ENCODE assay signal across 15 cellular contexts in genomic region chr4:92304073-92304472, GRCh38. TPM values are rescaled to one million over a fixed set of nuclear protein-coding genes. Genes with fewer than 3 reads are reported as not detected.
DNase-seq lines count a peak whose midpoint lies in the region; ATAC-seq and TF ChIP-seq lines count a peak whose summit lies in the region.
"Had no signal": no experiment of that assay in that cellular context is flagged by ENCODE, and none has a peak within 500 bp of the region (broad histone marks: within the 10 kb centered on the region; RNA-seq: fewer than 3 reads in every experiment).

No MANE protein-coding gene starts in this region.

- no peaks in the 10 kb centered on the region for H3K79me1 ChIP-seq in trophoblast cell (ENCODE audit: low read length)

- H3K36me3 ChIP-seq in SK-N-SH (replicated peaks in 1 of 2; ENCODE audit: control insufficient read depth in 1 of 2, insufficient read depth in 2 of 2, low read length in 1 of 2) (no peaks in the 10 kb centered on the region), trophoblast cell (ENCODE audit: control insufficient read depth in 1 of 2, insufficient read depth in 2 of 2, low read length in 2 of 2) (no peaks in the 10 kb centered on the region)

- no peak for TF ChIP-seq RAD21 in SK-N-SH (IDR thresholded peaks at IDR 0.05; ENCODE audit: low read length)

- no peaks in the 10 kb centered on the region for H3K9me2 ChIP-seq in SK-N-SH

- H2AFZ ChIP-seq in SK-N-SH (ENCODE audit: low read depth) (peak overlapping the region; percentile 69; the same call in 1 of the 2 replicates), trophoblast cell (ENCODE audit: insufficient read depth, low read length, poor library complexity) (no peak overlapping the region)

- peak overlapping the region; percentile 49 to 65 for H3K4me3 ChIP-seq in SK-N-SH (ENCODE audit: low read depth in 2 of 2, low read length in 1 of 2)
- no peak overlapping the region for H3K4me3 ChIP-seq in trophoblast cell (ENCODE audit: low read depth, low read length)
- H3K4me3 ChIP-seq: GM12878 had no signal

- H3K79me2 ChIP-seq in SK-N-SH (ENCODE audit: insufficient read depth) = no peaks in the 10 kb centered on the region
- H3K79me2 ChIP-seq in trophoblast cell (ENCODE audit: control insufficient read depth, insufficient read depth, low read length, poor library complexity) = no peaks in the 10 kb centered on the region

- no peak overlapping the region for H4K91ac ChIP-seq in trophoblast cell (ENCODE audit: low read depth, low read length)

- H2BK12ac ChIP-seq in trophoblast cell (ENCODE audit: low read length) = no peak overlapping the region

- no peak overlapping the region for H2BK120ac ChIP-seq in trophoblast cell (ENCODE audit: insufficient read depth, low read length, poor library complexity)

- WGBS in SK-N-SH (ENCODE audit: low lambda C conversion rate) = 2% methylated on average over 19 of the region's 19 CpGs
- no CpG with 5 or more reads among the region's 19 CpGs for WGBS in trophoblast cell (ENCODE audit: extremely low coverage, insufficient coverage, insufficient read length)

- H3K9me3 ChIP-seq in SK-N-SH (no peaks in the 10 kb centered on the region), trophoblast cell (ENCODE audit: insufficient read depth, low read depth, low read length) (peaks cover 4% of the 10 kb centered on the region)

- H3K14ac ChIP-seq in trophoblast cell (ENCODE audit: low read length) = no peak overlapping the region

- in situ Hi-C loops in ACHN (cut with HindIII; ENCODE audit: low pct_ligation_motif_present, low pct_unique_long_range_greater_than_20kb, low sequenced_read_pairs) = no loop called here

- H3K4me1 ChIP-seq in SK-N-SH (ENCODE audit: control insufficient read depth in 1 of 2, insufficient read depth in 2 of 2, low read depth in 1 of 2, low read length in 1 of 2) = peaks cover 0 to 24% of the 10 kb centered on the region in 2 experiments; a peak in 2 of 4 replicates
- peaks cover 5 to 12% of the 10 kb centered on the region in 2 experiments for H3K4me1 ChIP-seq in trophoblast cell (ENCODE audit: control insufficient read depth in 1 of 2, insufficient read depth in 2 of 2, low read length in 2 of 2)

- peak; percentile 15 for DNase-seq in Ammon's horn (ENCODE audit: low spot score)
- peak; percentile 42 for DNase-seq in SK-N-SH
- peak; percentile 15 for DNase-seq in left cardiac atrium
- no peak for DNase-seq in trophoblast cell
- DNase-seq in activated T-cell treated with anti-CD3 and anti-CD28 coated beads for 4 hours = no peak
- no peak for DNase-seq in ACHN
- DNase-seq: cortex of kidney; kidney glomerular epithelial cell; stimulated activated CD4-positive, alpha-beta T cell treated with anti-CD3 and anti-CD28 coated beads, Interleukin-1b, Interleukin-23, amount 100 ng/mL, for 48 hours; T-cell had no signal

- H2AK5ac ChIP-seq in trophoblast cell (ENCODE audit: low read length) = no peak overlapping the region

- CTCF ChIA-PET in SK-N-SH (lab: Yijun Ruan, JAX) = interaction anchor here (0.7 kb wide), 1 partner anchor 194 kb away, joined by 3 read pairs; no protein-coding TSS in a partner anchor

- no peak overlapping the region for H3K18ac ChIP-seq in trophoblast cell (ENCODE audit: low read length)

- H3K4ac ChIP-seq in trophoblast cell (ENCODE audit: low read depth, low read length) = no peak overlapping the region

- H4K20me1 ChIP-seq in SK-N-SH (ENCODE audit: insufficient read depth) = no peaks in the 10 kb centered on the region

- POLR2A ChIA-PET in SK-N-SH (lab: Yijun Ruan, JAX) = no interaction called here

- no peak overlapping the region for H3K23ac ChIP-seq in trophoblast cell (ENCODE audit: low read length)

- H3K4me2 ChIP-seq in SK-N-SH (peak overlapping the region; percentile 94), trophoblast cell (ENCODE audit: low read length) (peak overlapping the region; percentile 60)

- no peak for TF ChIP-seq CTCF in SK-N-SH (IDR thresholded peaks at IDR 0.05)

- H3F3A ChIP-seq in SK-N-SH (replicated peaks; ENCODE audit: insufficient read depth) = peaks cover 8% of the 10 kb centered on the region

- H3K27me3 ChIP-seq in SK-N-SH (ENCODE audit: insufficient read depth) = peaks cover 24% of the 10 kb centered on the region
- H3K27me3 ChIP-seq in trophoblast cell (ENCODE audit: insufficient read depth, low read length) = peaks cover 10% of the 10 kb centered on the region

- no peak overlapping the region for H3K9ac ChIP-seq in SK-N-SH
- no peak overlapping the region for H3K9ac ChIP-seq in trophoblast cell (ENCODE audit: low read length)

- H4K8ac ChIP-seq in trophoblast cell (ENCODE audit: low read depth, low read length) = no peak overlapping the region

- H3K27ac ChIP-seq in SK-N-SH (ENCODE audit: low read depth in 2 of 2, low read length in 1 of 2) (no peak overlapping the region), trophoblast cell (ENCODE audit: low read depth, low read length) (no peak overlapping the region)
- H3K27ac ChIP-seq: C4-2B, HL-60 had no signal

- no peak overlapping the region for H4K12ac ChIP-seq in trophoblast cell (ENCODE audit: low read depth, low read length)

- no peak overlapping the region for H2BK5ac ChIP-seq in trophoblast cell (ENCODE audit: low read depth, low read length, poor library complexity)

- peak in 1 of 2 donors; percentile 7 for ATAC-seq in left cardiac atrium
- ATAC-seq in GM21526 (IDR thresholded peaks at IDR 0.05; ENCODE audit: low FRiP score, unreplicated experiment) = no peak
- no peak for ATAC-seq in HG03159 (IDR thresholded peaks at IDR 0.05; ENCODE audit: unreplicated experiment)
- ATAC-seq: GM12878, T-cell had no signal

- TF ChIP-seq EP300 in SK-N-SH (IDR thresholded peaks at IDR 0.05; ENCODE audit: borderline replicate concordance in 1 of 2, low read depth in 1 of 2, low read length in 1 of 2) = no peak

- intact Hi-C loops in left cardiac atrium (cut with DNase I) = loop anchor here in 1 of 2 donors (10.0 kb wide), 2 partner anchors 81 to 1179 kb away; no protein-coding TSS in a partner anchor

TF ChIP-seq in SK-N-SH, 30 proteins besides CTCF, POLR2A, EP300 and RAD21 (continues in another document):
- TF ChIP-seq USF1 (IDR thresholded peaks at IDR 0.05; ENCODE audit: borderline replicate concordance, low read depth) (no peak), SMC3 (IDR thresholded peaks at IDR 0.05; ENCODE audit: low read depth, low read length) (no peak), NFIC (IDR thresholded peaks at IDR 0.05; ENCODE audit: borderline replicate concordance) (no peak), FOXM1 (IDR thresholded peaks at IDR 0.05; ENCODE audit: low read depth) (no peak), ELF1 (IDR thresholded peaks at IDR 0.05) (no peak), USF2 (IDR thresholded peaks at IDR 0.05; ENCODE audit: borderline replicate concordance, low read depth, low read length) (no peak), EZH2phosphoT487 (IDR thresholded peaks at IDR 0.05; ENCODE audit: borderline replicate concordance, low read depth) (no peak), PBX3 (IDR thresholded peaks at IDR 0.05) (no peak)

RNA-seq across cellular contexts. Expression of gene GRID2, which starts 0.3 kb away (rescaled TPM):
- 0.08 TPM in 1 of 2 replicates, not detected in the other for polyA plus RNA-seq in SK-N-SH (2012; rRNA removed)
- 0.01 TPM in 1 of 2 replicates, not detected in the other for polyA plus RNA-seq in SK-N-SH (2012; cell fraction: cytosol; rRNA removed)
- 0.02 TPM in 1 of 2 replicates, not detected in the other for polyA plus RNA-seq in SK-N-SH (2012; cell fraction: nucleus; rRNA removed)
- total RNA-seq in left cardiac atrium = 1 to 10 TPM in 1 of 2 donors, under 1 TPM in 1; 0.42 to 1.1 TPM
- polyA plus RNA-seq in trophoblast cell (2013) = 0.54 and 0.60 TPM in 2 replicates
- total RNA-seq: GM12878 had no signal
- polyA plus RNA-seq: GM12878 had no signal

Comparison
In these comparisons a context has a peak if more than half of its experiments do, and no peak if none do; other contexts are left out.
1. DNase-seq: peak in Ammon's horn (single experiment), SK-N-SH (single experiment) and left cardiac atrium (single experiment); none in trophoblast cell (0 of 2), activated T-cell treated with anti-CD3 and anti-CD28 coated beads for 4 hours (single experiment) and ACHN (single experiment).